In the genomic region with DNA sequence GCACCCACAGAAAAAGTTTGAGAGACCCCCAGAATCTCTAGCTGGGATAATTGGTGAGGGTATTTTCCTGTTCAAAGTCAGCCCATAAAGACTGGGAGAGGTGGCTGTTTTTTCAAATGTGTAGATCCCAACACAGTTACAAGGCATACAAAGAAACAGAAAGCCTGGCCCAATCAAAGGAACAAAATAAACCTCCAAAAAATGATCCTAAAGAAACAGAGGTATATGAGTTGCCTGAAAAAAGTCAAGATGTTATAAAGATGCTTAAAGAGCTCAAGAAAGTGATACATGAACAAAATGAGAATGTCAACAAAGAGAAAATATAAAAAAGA, we compare ENCODE assay signal across 1 cellular context.
TF ChIP-seq lines count a peak whose summit lies in the region.

No MANE protein-coding gene starts in this region.

TF ChIP-seq in SK-N-SH treated with all-trans-retinoic acid at 6 μM for 48 hours, 23 proteins besides CTCF, POLR2A, EP300 and RAD21 (continued from another document):
- TF ChIP-seq, protein P1, sequence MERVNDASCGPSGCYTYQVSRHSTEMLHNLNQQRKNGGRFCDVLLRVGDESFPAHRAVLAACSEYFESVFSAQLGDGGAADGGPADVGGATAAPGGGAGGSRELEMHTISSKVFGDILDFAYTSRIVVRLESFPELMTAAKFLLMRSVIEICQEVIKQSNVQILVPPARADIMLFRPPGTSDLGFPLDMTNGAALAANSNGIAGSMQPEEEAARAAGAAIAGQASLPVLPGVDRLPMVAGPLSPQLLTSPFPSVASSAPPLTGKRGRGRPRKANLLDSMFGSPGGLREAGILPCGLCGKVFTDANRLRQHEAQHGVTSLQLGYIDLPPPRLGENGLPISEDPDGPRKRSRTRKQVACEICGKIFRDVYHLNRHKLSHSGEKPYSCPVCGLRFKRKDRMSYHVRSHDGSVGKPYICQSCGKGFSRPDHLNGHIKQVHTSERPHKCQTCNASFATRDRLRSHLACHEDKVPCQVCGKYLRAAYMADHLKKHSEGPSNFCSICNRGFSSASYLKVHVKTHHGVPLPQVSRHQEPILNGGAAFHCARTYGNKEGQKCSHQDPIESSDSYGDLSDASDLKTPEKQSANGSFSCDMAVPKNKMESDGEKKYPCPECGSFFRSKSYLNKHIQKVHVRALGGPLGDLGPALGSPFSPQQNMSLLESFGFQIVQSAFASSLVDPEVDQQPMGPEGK (CRISPR knock-in tag; IDR thresholded peaks at IDR 0.05; ENCODE audit: borderline replicate concordance), result no peak
- TF ChIP-seq TOX (CRISPR knock-in tag; IDR thresholded peaks at IDR 0.05; ENCODE audit: borderline replicate concordance) (no peak), CSDC2 (CRISPR knock-in tag; IDR thresholded peaks at IDR 0.05) (no peak), ESRRG (CRISPR knock-in tag; IDR thresholded peaks at IDR 0.05) (no peak), ZC3H10 (CRISPR knock-in tag; IDR thresholded peaks at IDR 0.05) (no peak), BACH2 (CRISPR knock-in tag; IDR thresholded peaks at IDR 0.05; ENCODE audit: borderline replicate concordance) (no peak)
- TF ChIP-seq, protein P2, sequence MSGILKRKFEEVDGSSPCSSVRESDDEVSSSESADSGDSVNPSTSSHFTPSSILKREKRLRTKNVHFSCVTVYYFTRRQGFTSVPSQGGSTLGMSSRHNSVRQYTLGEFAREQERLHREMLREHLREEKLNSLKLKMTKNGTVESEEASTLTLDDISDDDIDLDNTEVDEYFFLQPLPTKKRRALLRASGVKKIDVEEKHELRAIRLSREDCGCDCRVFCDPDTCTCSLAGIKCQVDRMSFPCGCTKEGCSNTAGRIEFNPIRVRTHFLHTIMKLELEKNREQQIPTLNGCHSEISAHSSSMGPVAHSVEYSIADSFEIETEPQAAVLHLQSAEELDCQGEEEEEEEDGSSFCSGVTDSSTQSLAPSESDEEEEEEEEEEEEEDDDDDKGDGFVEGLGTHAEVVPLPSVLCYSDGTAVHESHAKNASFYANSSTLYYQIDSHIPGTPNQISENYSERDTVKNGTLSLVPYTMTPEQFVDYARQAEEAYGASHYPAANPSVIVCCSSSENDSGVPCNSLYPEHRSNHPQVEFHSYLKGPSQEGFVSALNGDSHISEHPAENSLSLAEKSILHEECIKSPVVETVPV (CRISPR knock-in tag; IDR thresholded peaks at IDR 0.05), result no peak
